Comparison of ENCODE assay signal across 21 cellular contexts in the genomic region with DNA sequence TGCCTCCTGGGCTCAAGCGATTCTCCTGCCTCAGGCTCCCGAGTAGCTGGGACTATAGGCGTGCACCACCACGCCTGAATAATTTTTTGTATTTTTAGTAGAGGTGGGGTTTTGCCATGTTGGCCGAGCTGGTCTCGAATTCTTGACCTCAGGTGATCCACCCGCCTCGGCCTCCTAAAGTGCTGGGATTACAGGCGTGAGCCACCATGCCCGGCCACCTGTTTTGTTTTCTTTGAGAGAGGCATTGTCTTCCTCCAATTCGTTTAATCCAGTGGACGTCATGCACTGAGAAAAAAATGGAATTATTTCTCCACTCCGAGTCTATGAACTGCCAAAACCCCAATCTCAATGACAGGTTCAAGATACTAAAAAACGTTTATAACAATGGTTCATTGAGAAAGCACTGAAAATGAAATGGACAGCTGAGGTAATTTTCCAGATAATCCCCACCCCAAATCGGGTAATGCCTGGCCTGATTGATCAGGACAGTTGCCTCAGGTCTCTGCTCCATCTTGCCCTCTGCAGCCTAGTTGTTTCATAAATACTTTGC.
"Had no signal": no experiment of that assay in that cellular context is flagged by ENCODE, and none has a peak within 500 bp of the region (broad histone marks: within the 10 kb centered on the region; RNA-seq: fewer than 3 reads in every experiment).

No MANE protein-coding gene starts in this region.

- H3K4me1 ChIP-seq: SJSA1 had no signal

- DNase-seq: IMR-90, KG1, MM.1S, NCI-H1092 treated with DMSO at 0.1 percent for 48 hours, NCI-H1436, NCI-H187, NCI-H2029, NCI-H2081 treated with DMSO at 0.1 percent for 48 hours, NCI-H2171, NCI-H446, NCI-H510A, NCI-H524 treated with DMSO at 0.1 percent for 48 hours, NCI-H69, NCI-H774, SHP77 treated with DMSO at 0.1 percent for 48 hours had no signal

- H3K4me3 ChIP-seq: SJSA1, SK-N-MC had no signal

- H3K36me3 ChIP-seq: SJSA1 had no signal

- ATAC-seq: HepG2, Panc1, PC-3, Right ventricle myocardium inferior had no signal

- H3K9me3 ChIP-seq: SJSA1 had no signal

- H3K27ac ChIP-seq: SJSA1, SK-N-MC had no signal
